ENCODE assay signal across 10 cellular contexts in genomic region chr6:37168163-37168758, GRCh38. TPM values are rescaled to one million over a fixed set of nuclear protein-coding genes. Genes with fewer than 3 reads are reported as not detected.
A peak's percentile ranks its signal among the peaks of the same experiment; 100 is the strongest.
DNase-seq lines count a peak whose midpoint lies in the region; ATAC-seq and TF ChIP-seq lines count a peak whose summit lies in the region.
"Had no signal": no experiment of that assay in that cellular context is flagged by ENCODE, and none has a peak within 500 bp of the region (broad histone marks: within the 10 kb centered on the region; RNA-seq: fewer than 3 reads in every experiment).

No MANE protein-coding gene starts in this region.

- H3K36me3 Mint-ChIP-seq in T-helper 2 cell treated with Interferon-gamma antibody and Interleukin-4, amounts not matched to agents 5 μg/mL and 100 μg/mL, for 36 hours (ENCODE audit: low read depth): peaks cover 24% of the 10 kb centered on the region
- peaks cover 11% of the 10 kb centered on the region for H3K36me3 Mint-ChIP-seq in T-helper 17 cell (ENCODE audit: low read depth)

- H3K9me3 Mint-ChIP-seq in T-helper 2 cell treated with Interferon-gamma antibody and Interleukin-4, amounts not matched to agents 5 μg/mL and 100 μg/mL, for 36 hours: no peaks in the 10 kb centered on the region

- no peaks in the 10 kb centered on the region for H3K27me3 ChIP-seq in stomach
- H3K27me3 ChIP-seq: adrenal gland had no signal

- H3K9me3 ChIP-seq in T-helper 17 cell (ENCODE audit: control insufficient read depth, low read length, poor library complexity, severe bottlenecking) (no peaks in the 10 kb centered on the region), stomach (no peaks in the 10 kb centered on the region)
- H3K9me3 ChIP-seq: adrenal gland had no signal

- H3K4me3 ChIP-seq in stomach: peak overlapping the region in 1 of 4 donors; percentile 44

- intact Hi-C loops in stomach (cut with DNase I; ENCODE audit: low total_unique reads): no loop called here

- H3K36me3 ChIP-seq in stomach: peaks cover 8 to 10% (median 10%) of the 10 kb centered on the region in 4 donors

- no peak for DNase-seq in T-helper 2 cell treated with Interferon-gamma antibody and Interleukin-4, amounts not matched to agents 5 μg/mL and 100 μg/mL, for 36 hours (ENCODE audit: low spot score)
- DNase-seq in T-helper 2 cell (no peak), T-helper 17 cell (no peak), left kidney (ENCODE audit: low read depth, low spot score) (peak; percentile 15), stomach (no peak), substantia nigra (lab: John Stamatoyannopoulos, UW) (no peak), NCI-H2029 treated with DMSO at 0.1 percent for 48 hours (lab: John Stamatoyannopoulos, UW) (no peak)
- DNase-seq: NK-92 treated with Interleukin-12 subunit alpha and Interleukin-12 subunit beta, amount 100 ng/mL, for 24 hours had no signal

- H3K4me1 ChIP-seq in stomach: peaks cover 9 to 32% (median 26%) of the 10 kb centered on the region in 4 donors

- H3K4me3 Mint-ChIP-seq in T-helper 2 cell treated with Interferon-gamma antibody and Interleukin-4, amounts not matched to agents 5 μg/mL and 100 μg/mL, for 36 hours: peak overlapping the region; percentile 98
- H3K4me3 Mint-ChIP-seq in T-helper 17 cell: peak overlapping the region; percentile 96

- peaks cover 17% of the 10 kb centered on the region for H3K4me1 Mint-ChIP-seq in T-helper 2 cell treated with Interferon-gamma antibody and Interleukin-4, amounts not matched to agents 5 μg/mL and 100 μg/mL, for 36 hours (ENCODE audit: low read depth)
- H3K4me1 Mint-ChIP-seq in T-helper 17 cell: peaks cover 30% of the 10 kb centered on the region

- ATAC-seq in T-helper 17 cell (no peak), HG03097 (IDR thresholded peaks at IDR 0.05; ENCODE audit: low FRiP score, unreplicated experiment) (no peak)

- H3K27ac Mint-ChIP-seq in T-helper 2 cell treated with Interferon-gamma antibody and Interleukin-4, amounts not matched to agents 5 μg/mL and 100 μg/mL, for 36 hours: peak overlapping the region; percentile 22
- H3K27ac Mint-ChIP-seq in T-helper 17 cell: peak overlapping the region; percentile 99

- TF ChIP-seq POLR2A in stomach (IDR thresholded peaks at IDR 0.05): no peak

- TF ChIP-seq CTCF in stomach (IDR thresholded peaks at IDR 0.05): no peak

- H3K27ac ChIP-seq in stomach (peak overlapping the region in 4 of 5 donors; percentile 93 to 99 (median 96)), substantia nigra (ENCODE audit: low read depth, low read length, poor library complexity, severe bottlenecking) (no peak overlapping the region)

- WGBS in stomach, 5 donors: 84 to 92% (median 89%) methylated on average over 5 of the region's 5 CpGs

- peaks cover 2% of the 10 kb centered on the region for H3K27me3 Mint-ChIP-seq in T-helper 2 cell treated with Interferon-gamma antibody and Interleukin-4, amounts not matched to agents 5 μg/mL and 100 μg/mL, for 36 hours (ENCODE audit: low read depth)
- H3K27me3 Mint-ChIP-seq in T-helper 17 cell: no peaks in the 10 kb centered on the region

- no peak for TF ChIP-seq EP300 in stomach (IDR thresholded peaks at IDR 0.05)

RNA-seq across cellular contexts. Expression of gene PIM1, which starts 1.7 kb away (rescaled TPM):
- total RNA-seq in T-helper 17 cell (100 to 1,000 TPM; 210 to 310 TPM), stomach (10 to 100 TPM in 4 of 5 donors, 1 to 10 TPM in 1; 9.8 to 52.9 (median 16.9) TPM)
- polyA plus RNA-seq in stomach: 10 to 100 TPM; 19.9 to 59.1 (median 25.5) TPM
